ENCODE assay signal across 27 cellular contexts in the genomic region with DNA sequence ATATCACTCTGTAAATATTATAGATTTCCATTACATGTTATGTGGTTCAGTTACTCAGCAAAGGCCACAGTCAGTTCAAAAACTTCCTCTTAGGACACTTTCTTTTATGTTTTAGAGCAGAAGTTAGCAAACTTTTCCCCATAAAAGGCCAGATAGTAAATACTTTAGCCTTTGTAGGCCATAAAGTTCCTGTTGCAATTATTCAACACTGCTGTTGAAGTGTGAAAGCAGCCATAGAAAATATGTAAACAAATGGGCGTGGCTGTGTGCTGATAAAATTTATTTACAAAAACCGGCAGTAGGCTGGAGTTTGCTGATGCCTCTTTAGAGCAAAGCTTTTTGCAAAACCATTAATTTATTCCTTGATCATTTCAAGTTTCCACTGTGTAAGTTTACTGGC.
DNase-seq lines count a peak whose midpoint lies in the region; ATAC-seq and TF ChIP-seq lines count a peak whose summit lies in the region.
"Had no signal": no experiment of that assay in that cellular context is flagged by ENCODE, and none has a peak within 500 bp of the region (broad histone marks: within the 10 kb centered on the region; RNA-seq: fewer than 3 reads in every experiment).

No MANE protein-coding gene starts in this region.

- ATAC-seq in GM19467 (IDR thresholded peaks at IDR 0.05; ENCODE audit: unreplicated experiment) (no peak), left ventricle myocardium superior (no peak)
- ATAC-seq: activated T-cell treated with anti-CD3 and anti-CD28 coated beads, Interleukin-2, amount 50 U/mL, for 4 hours; heart left ventricle; right lobe of liver; upper lobe of right lung had no signal

- H3K27me3 ChIP-seq in GM23248 (replicated peaks; ENCODE audit: insufficient read depth) (no peaks in the 10 kb centered on the region), WERI-Rb-1 (ENCODE audit: insufficient read depth, low read depth, severe bottlenecking) (no peaks in the 10 kb centered on the region)
- H3K27me3 ChIP-seq: brain microvascular endothelial cell, heart left ventricle, neural progenitor cell, right lobe of liver, SJSA1, suprapubic skin, upper lobe of right lung had no signal

- in situ Hi-C loops in GM23248 (cut with MboI): no loop called here

- no peak for TF ChIP-seq CTCF in WERI-Rb-1 (IDR thresholded peaks at IDR 0.05; ENCODE audit: low read depth, low read length)

- DNase-seq in AG08395 (ENCODE audit: low spot score): peak; percentile 3
- DNase-seq in GM23248: peak; percentile 46
- DNase-seq in WERI-Rb-1: no peak
- DNase-seq in left kidney (ENCODE audit: low read depth, low spot score): peak; percentile 20
- no peak for DNase-seq in NCI-H1048 (lab: John Stamatoyannopoulos, UW)
- DNase-seq in left ventricle myocardium superior: no peak
- DNase-seq in NAMALWA (ENCODE audit: low spot score): no peak
- DNase-seq: activated CD4-positive, alpha-beta T cell treated with anti-CD3 and anti-CD28 coated beads, Interleukin-2, amount 10 ng/mL, durations not matched to agents 24 days and 14 days; activated T-cell treated with anti-CD3 and anti-CD28 coated beads, Interleukin-2, amount 50 U/mL, for 4 hours; brain microvascular endothelial cell; C1 segment of cervical spinal cord; COR-L47; DND-41; heart left ventricle; NCI-H1092; NCI-H2029 treated with DMSO at 0.1 percent for 48 hours; NCI-H748 treated with DMSO at 0.1 percent for 48 hours; posterior cingulate gyrus; right lobe of liver; stimulated activated CD4-positive, alpha-beta T cell treated with anti-CD3 and anti-CD28 coated beads, Interleukin-4, amount 100 ng/mL, for 4 hours; stimulated activated naive CD4-positive, alpha-beta T cell; upper lobe of right lung had no signal

- WGBS in GM23248 (ENCODE audit: low coverage in 1 of 2, low lambda C conversion rate in 2 of 2, missing lambda C conversion rate in 2 of 2), 2 experiments: 0 to 6% methylated on average over 2 of the region's 2 CpGs

- intact Hi-C loops in left ventricle myocardium superior (cut with micrococcal nuclease): no loop called here

- H3K4me3 ChIP-seq in GM23248 (no peak overlapping the region), WERI-Rb-1 (ENCODE audit: low read depth, low read length) (no peak overlapping the region)
- H3K4me3 ChIP-seq: heart left ventricle, lung, neural progenitor cell, right lobe of liver, SJSA1, suprapubic skin, upper lobe of right lung had no signal

- no peaks in the 10 kb centered on the region for H3K9me2 ChIP-seq in GM23248 (ENCODE audit: insufficient read depth)

- peak overlapping the region; percentile 75 for H2AFZ ChIP-seq in GM23248
- H2AFZ ChIP-seq: neural progenitor cell had no signal

- H3K4me1 ChIP-seq in GM23248 (ENCODE audit: insufficient read depth): peaks cover 21% of the 10 kb centered on the region
- H3K4me1 ChIP-seq: neural progenitor cell, right lobe of liver, upper lobe of right lung had no signal

- no peaks in the 10 kb centered on the region for H3K9me3 ChIP-seq in GM23248 (ENCODE audit: low read depth)
- no peaks in the 10 kb centered on the region for H3K9me3 ChIP-seq in WERI-Rb-1 (ENCODE audit: severe bottlenecking)
- H3K9me3 ChIP-seq: heart left ventricle, right lobe of liver, SJSA1, suprapubic skin, upper lobe of right lung had no signal

- H3K27ac ChIP-seq in GM23248 (peak overlapping the region; percentile 14; the same call in 1 of the 2 replicates), WERI-Rb-1 (peak overlapping the region; percentile 36)
- H3K27ac ChIP-seq: brain microvascular endothelial cell, heart left ventricle, neural progenitor cell, right lobe of liver, SJSA1, suprapubic skin, upper lobe of right lung had no signal

- H3K9ac ChIP-seq in GM23248: no peak overlapping the region
- H3K9ac ChIP-seq: neural progenitor cell had no signal

- no peaks in the 10 kb centered on the region for H3K36me3 ChIP-seq in GM23248 (ENCODE audit: low read depth)
- H3K36me3 ChIP-seq in WERI-Rb-1: peaks cover 19% of the 10 kb centered on the region
- H3K36me3 ChIP-seq: brain microvascular endothelial cell, heart left ventricle, neural progenitor cell, right lobe of liver, SJSA1, suprapubic skin, upper lobe of right lung had no signal

- no peaks in the 10 kb centered on the region for H4K20me1 ChIP-seq in GM23248 (ENCODE audit: insufficient read depth)

- 0 out of 2 replicates have a peak, but pooled peaks cover 10% of the 10 kb centered on the region for H3F3A ChIP-seq in GM23248 (ENCODE audit: insufficient read depth)

- H3K4me2 ChIP-seq in GM23248 (ENCODE audit: unreplicated experiment): peak overlapping the region; percentile 21
- H3K4me2 ChIP-seq: neural progenitor cell had no signal

- H3K79me2 ChIP-seq in GM23248 (ENCODE audit: insufficient read depth): no peaks in the 10 kb centered on the region

Comparison
In these comparisons a context has a peak if more than half of its experiments do, and no peak if none do; other contexts are left out.
1. DNase-seq: peak in AG08395 (single experiment), GM23248 (single experiment) and left kidney (single experiment); none in WERI-Rb-1 (single experiment), NCI-H1048 (single experiment), left ventricle myocardium superior (single experiment) and NAMALWA (single experiment).